14 cellular contexts compared by ENCODE assay signal in genomic region chr6:147738516-147739187, GRCh38.
DNase-seq lines count a peak whose midpoint lies in the region; ATAC-seq and TF ChIP-seq lines count a peak whose summit lies in the region.
"Had no signal": no experiment of that assay in that cellular context is flagged by ENCODE, and none has a peak within 500 bp of the region (broad histone marks: within the 10 kb centered on the region; RNA-seq: fewer than 3 reads in every experiment).

No MANE protein-coding gene starts in this region.

- peak; percentile 61 for DNase-seq in amniotic epithelial cell (ENCODE audit: low read depth)
- peak; percentile 56 for DNase-seq in myocyte (ENCODE audit: low read depth)
- no peak for DNase-seq in endothelial cell (ENCODE audit: low spot score)
- no peak for DNase-seq in NCI-H774 (lab: John Stamatoyannopoulos, UW)
- DNase-seq in left ventricle myocardium inferior, result no peak
- DNase-seq: activated CD4-positive, CD25-positive, alpha-beta regulatory T cell treated with anti-CD3 and anti-CD28 coated beads, Interleukin-2, amount 50 U/mL, for 72 hours; activated T-cell treated with anti-CD3 and anti-CD28 coated beads, Interleukin-2, amount 50 U/mL, for 1 hour; gastrocnemius medialis; NCI-H2029 treated with DMSO at 0.1 percent for 48 hours; nephron progenitor cell had no signal

- peak; percentile 61 for ATAC-seq in GM18511 (IDR thresholded peaks at IDR 0.05; ENCODE audit: unreplicated experiment)
- peak; percentile 44 for ATAC-seq in HG03139 (IDR thresholded peaks at IDR 0.05; ENCODE audit: unreplicated experiment)
- no peak for ATAC-seq in SK-N-SH treated with all-trans-retinoic acid at 6 μM for 48 hours
- ATAC-seq: gastrocnemius medialis had no signal

- H3K9me3 Mint-ChIP-seq in endothelial cell (ENCODE audit: unreplicated experiment), result no peaks in the 10 kb centered on the region
- H3K9me3 Mint-ChIP-seq: nephron progenitor cell had no signal

- H3K27me3 ChIP-seq in left ventricle myocardium inferior (ENCODE audit: low read depth), result no peaks in the 10 kb centered on the region
- H3K27me3 ChIP-seq: gastrocnemius medialis had no signal

- no peak overlapping the region for H3K4me3 ChIP-seq in left ventricle myocardium inferior
- H3K4me3 ChIP-seq: gastrocnemius medialis had no signal

- H3K27ac Mint-ChIP-seq in endothelial cell (ENCODE audit: unreplicated experiment), result no peak overlapping the region
- H3K27ac Mint-ChIP-seq: nephron progenitor cell had no signal

- H3K4me3 Mint-ChIP-seq in endothelial cell (ENCODE audit: unreplicated experiment), result no peak overlapping the region
- H3K4me3 Mint-ChIP-seq: nephron progenitor cell had no signal

- no peaks in the 10 kb centered on the region for H3K36me3 Mint-ChIP-seq in endothelial cell (ENCODE audit: low read depth, unreplicated experiment)

- no peaks in the 10 kb centered on the region for H3K4me1 ChIP-seq in left ventricle myocardium inferior
- H3K4me1 ChIP-seq: gastrocnemius medialis had no signal

- no peaks in the 10 kb centered on the region for H3K9me3 ChIP-seq in left ventricle myocardium inferior (replicated peaks)
- H3K9me3 ChIP-seq: gastrocnemius medialis had no signal

- H3K36me3 ChIP-seq in left ventricle myocardium inferior, result no peaks in the 10 kb centered on the region
- H3K36me3 ChIP-seq: gastrocnemius medialis had no signal

- no peaks in the 10 kb centered on the region for H3K4me1 Mint-ChIP-seq in endothelial cell (ENCODE audit: unreplicated experiment)
- H3K4me1 Mint-ChIP-seq: nephron progenitor cell had no signal

- intact Hi-C loops in left ventricle myocardium inferior (cut with micrococcal nuclease), result no loop called here

- no peak for TF ChIP-seq CTCF in endothelial cell (IDR thresholded peaks at IDR 0.05; ENCODE audit: unreplicated experiment)
- TF ChIP-seq CTCF in left ventricle myocardium inferior (IDR thresholded peaks at IDR 0.05; ENCODE audit: borderline replicate concordance), result no peak

- H3K27me3 Mint-ChIP-seq in endothelial cell (ENCODE audit: unreplicated experiment), result no peaks in the 10 kb centered on the region

- no peak overlapping the region for H3K27ac ChIP-seq in left ventricle myocardium inferior (replicated peaks)
- H3K27ac ChIP-seq: C4-2B, gastrocnemius medialis had no signal

TF ChIP-seq in SK-N-SH treated with all-trans-retinoic acid at 6 μM for 48 hours, 23 proteins besides CTCF, POLR2A, EP300 and RAD21:
- TF ChIP-seq GLIS3 (CRISPR knock-in tag; IDR thresholded peaks at IDR 0.05) (no peak), CREB5 (CRISPR knock-in tag; IDR thresholded peaks at IDR 0.05; ENCODE audit: low read depth) (no peak), ZNF70 (CRISPR knock-in tag; IDR thresholded peaks at IDR 0.05) (no peak), ARNTL (CRISPR knock-in tag; IDR thresholded peaks at IDR 0.05; ENCODE audit: borderline replicate concordance, low read depth) (no peak), ZNF8 (CRISPR knock-in tag; IDR thresholded peaks at IDR 0.05) (no peak), SNAI2 (CRISPR knock-in tag; IDR thresholded peaks at IDR 0.05) (no peak), TCF4 (CRISPR knock-in tag; IDR thresholded peaks at IDR 0.05; ENCODE audit: borderline replicate concordance) (no peak), ZFP30 (CRISPR knock-in tag; IDR thresholded peaks at IDR 0.05) (no peak), ZFP3 (CRISPR knock-in tag; IDR thresholded peaks at IDR 0.05) (no peak), RARB (CRISPR knock-in tag; IDR thresholded peaks at IDR 0.05) (no peak), TSHZ2 (CRISPR knock-in tag; IDR thresholded peaks at IDR 0.05) (no peak), ESRRG (CRISPR knock-in tag; IDR thresholded peaks at IDR 0.05) (no peak), CSRNP3 (CRISPR knock-in tag; IDR thresholded peaks at IDR 0.05) (no peak), CSDC2 (CRISPR knock-in tag; IDR thresholded peaks at IDR 0.05) (no peak), TOX (CRISPR knock-in tag; IDR thresholded peaks at IDR 0.05; ENCODE audit: borderline replicate concordance) (no peak), PPARA (CRISPR knock-in tag; IDR thresholded peaks at IDR 0.05; ENCODE audit: borderline replicate concordance) (no peak), PATZ1 (CRISPR knock-in tag; IDR thresholded peaks at IDR 0.05; ENCODE audit: borderline replicate concordance) (no peak), OSR1 (CRISPR knock-in tag; IDR thresholded peaks at IDR 0.05) (no peak), BACH2 (CRISPR knock-in tag; IDR thresholded peaks at IDR 0.05; ENCODE audit: borderline replicate concordance) (no peak), ISL1 (CRISPR knock-in tag; IDR thresholded peaks at IDR 0.05) (no peak)

Comparison
In these comparisons a context has a peak if more than half of its experiments do, and no peak if none do; other contexts are left out.
1. DNase-seq: peak in amniotic epithelial cell (single experiment) and myocyte (single experiment); none in endothelial cell (single experiment), NCI-H774 (single experiment) and left ventricle myocardium inferior (single experiment).